In the genomic region with DNA sequence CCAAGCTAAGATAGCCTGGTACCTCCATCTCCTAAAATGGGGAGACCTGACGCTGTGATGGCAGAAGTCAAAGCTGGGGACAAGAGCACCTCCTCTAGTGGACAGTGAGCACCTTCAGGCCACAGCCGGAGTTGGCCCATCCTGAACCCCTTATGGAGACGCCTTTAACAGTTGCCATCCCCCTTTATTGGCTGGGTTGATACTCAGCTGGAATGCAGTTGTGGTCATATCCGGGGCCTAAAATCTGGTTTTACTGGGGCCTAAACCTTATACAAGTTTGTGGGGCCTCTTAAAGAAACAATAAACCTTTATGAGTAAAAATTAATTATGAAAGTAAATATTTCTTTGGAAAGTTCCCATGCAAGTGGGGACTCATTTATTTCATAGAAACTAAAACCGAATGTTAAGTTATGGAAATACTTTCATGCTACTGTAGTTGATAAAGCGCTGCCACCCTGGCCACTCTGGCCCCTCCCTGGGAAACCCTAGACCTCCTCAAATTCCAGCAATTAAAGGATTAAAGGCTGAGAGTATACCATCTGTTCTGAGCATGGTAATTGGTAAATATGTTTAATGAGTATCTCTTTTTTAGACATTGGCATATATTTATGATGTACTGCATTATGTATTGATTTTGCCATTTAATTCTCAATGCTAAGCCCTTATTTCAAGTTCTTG, we compare ENCODE assay signal across 16 cellular contexts.
"Had no signal": no experiment of that assay in that cellular context is flagged by ENCODE, and none has a peak within 500 bp of the region (broad histone marks: within the 10 kb centered on the region; RNA-seq: fewer than 3 reads in every experiment).

No MANE protein-coding gene starts in this region.

- ATAC-seq: activated CD4-positive, CD25-positive, alpha-beta regulatory T cell treated with anti-CD3 and anti-CD28 coated beads, Interleukin-2, amount 50 U/mL, for 24 hours; activated naive CD8-positive, alpha-beta T cell treated with anti-CD3 and anti-CD28 coated beads, Interleukin-2, amount 50 U/mL, for 24 hours; activated T-helper 17 cell treated with anti-CD3 and anti-CD28 coated beads, Interleukin-2, amount 50 U/mL, for 72 hours; left colon; stimulated activated memory B cell treated with anti-CD40 and anti-IgM and Interleukin-4, amounts not matched to agents 10 μg/mL and 1 μg/mL and 100 μg/mL, for 72 hours had no signal

- H3K36me3 ChIP-seq: ascending aorta, tibial artery, uterus had no signal

- DNase-seq: activated naive CD4-positive, alpha-beta T cell treated with anti-CD3 and anti-CD28 coated beads for 36 hours; activated naive CD8-positive, alpha-beta T cell treated with anti-CD3 and anti-CD28 coated beads, Interleukin-2, amount 50 U/mL, for 24 hours; activated T-cell treated with anti-CD3 and anti-CD28 coated beads for 4 hours; left colon; mammary epithelial cell; naive B cell; stimulated activated CD4-positive, alpha-beta T cell treated with anti-CD3 and anti-CD28 coated beads, Interleukin-2, amount 100 ng/mL, for 48 hours; T-helper 9 cell; tibial artery; uterus had no signal

- H3K27ac ChIP-seq: ascending aorta, uterus had no signal

- FAIRE-seq: bronchial epithelial cell, islet of Langerhans had no signal

- H3K27me3 ChIP-seq: ascending aorta, tibial artery, uterus had no signal

- H3K4me1 ChIP-seq: uterus had no signal

- H3K9me3 ChIP-seq: ascending aorta, tibial artery, uterus had no signal

- H3K4me3 ChIP-seq: ascending aorta, tibial artery, uterus had no signal
